In genomic region chr2:171965238-171965637, GRCh38 we compare ENCODE assay signal across 30 cellular contexts.
"Had no signal": no experiment of that assay in that cellular context is flagged by ENCODE, and none has a peak within 500 bp of the region (broad histone marks: within the 10 kb centered on the region; RNA-seq: fewer than 3 reads in every experiment).

No MANE protein-coding gene starts in this region.

- H3K9me3 Mint-ChIP-seq: activated CD4-positive, alpha-beta memory T cell treated with anti-CD3 and anti-CD28 coated beads for 36 hours; activated CD4-positive, alpha-beta T cell treated with anti-CD3 and anti-CD28 coated beads, Interleukin-2, amount 10 ng/mL, durations not matched to agents 24 days and 14 days; activated naive CD8-positive, alpha-beta T cell treated with anti-CD3 and anti-CD28 coated beads for 36 hours; activated T-helper 17 cell treated with anti-CD3 and anti-CD28 coated beads, Interleukin-2, amount 50 U/mL, for 72 hours; central memory CD8-positive, alpha-beta T cell; dendritic cell treated with granulocyte-macrophage colony-stimulating factor and Interleukin-4, amounts not matched to agents 40 ng/mL and 50 ng/mL, for 4 days; endodermal cell had no signal

- H3K4me1 Mint-ChIP-seq: endodermal cell had no signal

- H3K27ac Mint-ChIP-seq: activated CD4-positive, alpha-beta memory T cell treated with anti-CD3 and anti-CD28 coated beads for 36 hours; activated CD4-positive, alpha-beta T cell treated with anti-CD3 and anti-CD28 coated beads for 36 hours; activated CD4-positive, alpha-beta T cell treated with anti-CD3 and anti-CD28 coated beads, Interleukin-2, amount 10 ng/mL, durations not matched to agents 24 days and 14 days; activated CD8-positive, alpha-beta memory T cell treated with anti-CD3 and anti-CD28 coated beads, Interleukin-2, amount 10 ng/mL, durations not matched to agents 7 days and 5 days; activated CD8-positive, alpha-beta T cell treated with anti-CD3 and anti-CD28 coated beads, Interleukin-2, amount 10 ng/mL, durations not matched to agents 7 days and 5 days; activated naive CD8-positive, alpha-beta T cell treated with anti-CD3 and anti-CD28 coated beads for 36 hours; activated T-helper 17 cell treated with anti-CD3 and anti-CD28 coated beads, Interleukin-2, amount 50 U/mL, for 72 hours; dendritic cell treated with granulocyte-macrophage colony-stimulating factor and Interleukin-4, amounts not matched to agents 40 ng/mL and 50 ng/mL, for 4 days; endodermal cell had no signal

- FAIRE-seq: bronchial epithelial cell, frontal cortex had no signal

- H3K36me3 ChIP-seq: brain microvascular endothelial cell had no signal

- H3K27me3 ChIP-seq: brain microvascular endothelial cell, dorsolateral prefrontal cortex had no signal

- H3K4me3 Mint-ChIP-seq: activated CD4-positive, alpha-beta memory T cell treated with anti-CD3 and anti-CD28 coated beads for 36 hours; activated CD4-positive, alpha-beta T cell treated with anti-CD3 and anti-CD28 coated beads for 36 hours; activated CD4-positive, alpha-beta T cell treated with anti-CD3 and anti-CD28 coated beads, Interleukin-2, amount 10 ng/mL, durations not matched to agents 24 days and 14 days; activated CD8-positive, alpha-beta memory T cell treated with anti-CD3 and anti-CD28 coated beads, Interleukin-2, amount 10 ng/mL, durations not matched to agents 7 days and 5 days; activated CD8-positive, alpha-beta T cell treated with anti-CD3 and anti-CD28 coated beads, Interleukin-2, amount 10 ng/mL, durations not matched to agents 7 days and 5 days; activated naive CD8-positive, alpha-beta T cell treated with anti-CD3 and anti-CD28 coated beads for 36 hours; activated T-helper 17 cell treated with anti-CD3 and anti-CD28 coated beads, Interleukin-2, amount 50 U/mL, for 72 hours; central memory CD8-positive, alpha-beta T cell; dendritic cell treated with granulocyte-macrophage colony-stimulating factor and Interleukin-4, amounts not matched to agents 40 ng/mL and 50 ng/mL, for 4 days; endodermal cell had no signal

- H3K27me3 Mint-ChIP-seq: activated CD4-positive, alpha-beta memory T cell treated with anti-CD3 and anti-CD28 coated beads for 36 hours; activated CD4-positive, alpha-beta T cell treated with anti-CD3 and anti-CD28 coated beads for 36 hours; activated CD4-positive, alpha-beta T cell treated with anti-CD3 and anti-CD28 coated beads, Interleukin-2, amount 10 ng/mL, durations not matched to agents 24 days and 14 days; activated CD8-positive, alpha-beta memory T cell treated with anti-CD3 and anti-CD28 coated beads, Interleukin-2, amount 10 ng/mL, durations not matched to agents 7 days and 5 days; activated naive CD8-positive, alpha-beta T cell treated with anti-CD3 and anti-CD28 coated beads for 36 hours; activated T-helper 17 cell treated with anti-CD3 and anti-CD28 coated beads, Interleukin-2, amount 50 U/mL, for 72 hours; central memory CD8-positive, alpha-beta T cell; dendritic cell treated with granulocyte-macrophage colony-stimulating factor and Interleukin-4, amounts not matched to agents 40 ng/mL and 50 ng/mL, for 4 days had no signal

- H3K4me3 ChIP-seq: coronary artery, dorsolateral prefrontal cortex had no signal

- DNase-seq: activated CD4-positive, alpha-beta memory T cell treated with anti-CD3 and anti-CD28 coated beads for 36 hours; activated CD4-positive, alpha-beta T cell treated with anti-CD3 and anti-CD28 coated beads for 36 hours; activated CD4-positive, alpha-beta T cell treated with anti-CD3 and anti-CD28 coated beads, Interleukin-2, amount 10 ng/mL, durations not matched to agents 24 days and 14 days; activated CD4-positive, CD25-positive, alpha-beta regulatory T cell; activated CD4-positive, CD25-positive, alpha-beta regulatory T cell treated with anti-CD3 and anti-CD28 coated beads, Interleukin-2, amount 50 U/mL, for 72 hours; activated CD8-positive, alpha-beta memory T cell treated with anti-CD3 and anti-CD28 coated beads, Interleukin-2, amount 10 ng/mL, durations not matched to agents 7 days and 5 days; activated CD8-positive, alpha-beta memory T cell treated with anti-CD3 and anti-CD28 coated beads, Interleukin-2, amount 50 U/mL, for 4 hours; activated CD8-positive, alpha-beta T cell treated with anti-CD3 and anti-CD28 coated beads, Interleukin-2, amount 10 ng/mL, durations not matched to agents 7 days and 5 days; activated effector memory CD4-positive, alpha-beta T cell treated with Interleukin-2 at 50 U/mL for 16 hours; activated gamma-delta T cell treated with Interleukin-2 at 50 U/mL for 16 hours; activated naive CD4-positive, alpha-beta T cell treated with anti-CD3 and anti-CD28 coated beads, Interleukin-2, amount 50 U/mL, for 16 hours; activated naive CD8-positive, alpha-beta T cell treated with anti-CD3 and anti-CD28 coated beads for 36 hours; activated T-cell treated with anti-CD3 and anti-CD28 coated beads, Interleukin-2, amount 50 U/mL, for 1 hour; amniotic stem cell; anterior cingulate cortex; brain microvascular endothelial cell; dorsolateral prefrontal cortex; effector memory CD4-positive, alpha-beta T cell; endodermal cell; foreskin fibroblast; head of caudate nucleus; hippocampal formation; T-helper 1 cell; T-helper 2 cell had no signal

- H3K27ac ChIP-seq: brain microvascular endothelial cell, coronary artery, dorsolateral prefrontal cortex had no signal
